Comparison of ENCODE assay signal across 8 cellular contexts in genomic region chr6:27753668-27754407, GRCh38.
A peak's percentile ranks its signal among the peaks of the same experiment; 100 is the strongest.
DNase-seq lines count a peak whose midpoint lies in the region; ATAC-seq and TF ChIP-seq lines count a peak whose summit lies in the region.

No MANE protein-coding gene starts in this region.

- H3K27ac ChIP-seq in CD8-positive, alpha-beta T cell (ENCODE audit: low read depth, low read length) = peak overlapping the region; percentile 25

- H3K27me3 ChIP-seq in CD8-positive, alpha-beta T cell (ENCODE audit: insufficient read depth, low read length) = no peaks in the 10 kb centered on the region
- H3K27me3 ChIP-seq in mononuclear cell (ENCODE audit: insufficient read depth, low read length) = no peaks in the 10 kb centered on the region

- H3K9me3 Mint-ChIP-seq in CD8-positive, alpha-beta T cell = no peaks in the 10 kb centered on the region
- H3K9me3 Mint-ChIP-seq in activated CD4-positive, alpha-beta memory T cell treated with anti-CD3 and anti-CD28 coated beads, Interleukin-2, amount 10 ng/mL, durations not matched to agents 7 days and 5 days = no peaks in the 10 kb centered on the region
- H3K9me3 Mint-ChIP-seq in effector memory CD8-positive, alpha-beta T cell = peaks cover 0 to 2% of the 10 kb centered on the region in 2 donors

- intact Hi-C loops in CD8-positive, alpha-beta T cell (cut with DNase I, micrococcal nuclease) = loop anchor here (1.0 to 10.0 kb wide), 23 partner anchors 16 to 1729 kb away; partner anchors contain the start of genes HMGN4 (in 1 of the 2), POM121L2 (in 1 of the 2), ZNF165 (in 1 of the 2) and ZNF184 (in 1 of the 2)

- CTCF ChIA-PET in CD8-positive, alpha-beta T cell (lab: Charles Lee) = interaction anchor here (0.5 to 3.4 kb wide), 12 partner anchors 14 to 441 kb away, joined by 3 to 27 read pairs (median 4); partner anchors contain the start of gene POM121L2
- CTCF ChIA-PET in activated CD4-positive, alpha-beta memory T cell treated with anti-CD3 and anti-CD28 coated beads, Interleukin-2, amount 10 ng/mL, durations not matched to agents 7 days and 5 days (lab: Charles Lee) = interaction anchor here (0.8 to 4.3 kb wide), 10 partner anchors 9 to 598 kb away, joined by 3 to 51 read pairs (median 6); no protein-coding TSS in a partner anchor

- ATAC-seq in CD8-positive, alpha-beta T cell = no peak
- peak; percentile 39 for ATAC-seq in GM19372 (IDR thresholded peaks at IDR 0.05; ENCODE audit: low read depth, unreplicated experiment)
- peak; percentile 16 for ATAC-seq in effector memory CD8-positive, alpha-beta T cell (replicated peaks)

- H3K27me3 Mint-ChIP-seq in CD8-positive, alpha-beta T cell (ENCODE audit: low read depth) = no peaks in the 10 kb centered on the region
- peaks cover 5% of the 10 kb centered on the region for H3K27me3 Mint-ChIP-seq in activated CD4-positive, alpha-beta memory T cell treated with anti-CD3 and anti-CD28 coated beads, Interleukin-2, amount 10 ng/mL, durations not matched to agents 7 days and 5 days
- H3K27me3 Mint-ChIP-seq in effector memory CD8-positive, alpha-beta T cell = no peaks in the 10 kb centered on the region

- no peak for TF ChIP-seq CTCF in CD8-positive, alpha-beta T cell (IDR thresholded peaks at IDR 0.05)

- H3K4me3 Mint-ChIP-seq in CD8-positive, alpha-beta T cell = peak overlapping the region; percentile 86
- peak overlapping the region; percentile 73 for H3K4me3 Mint-ChIP-seq in activated CD4-positive, alpha-beta memory T cell treated with anti-CD3 and anti-CD28 coated beads, Interleukin-2, amount 10 ng/mL, durations not matched to agents 7 days and 5 days
- peak overlapping the region; percentile 93 to 99 for H3K4me3 Mint-ChIP-seq in effector memory CD8-positive, alpha-beta T cell

- peaks cover 10% of the 10 kb centered on the region for H3K36me3 Mint-ChIP-seq in CD8-positive, alpha-beta T cell
- H3K36me3 Mint-ChIP-seq in activated CD4-positive, alpha-beta memory T cell treated with anti-CD3 and anti-CD28 coated beads, Interleukin-2, amount 10 ng/mL, durations not matched to agents 7 days and 5 days (ENCODE audit: low read depth) = peaks cover 6% of the 10 kb centered on the region
- peaks cover 25% of the 10 kb centered on the region for H3K36me3 Mint-ChIP-seq in effector memory CD8-positive, alpha-beta T cell (ENCODE audit: insufficient read depth)

- H3K4me3 ChIP-seq in CD8-positive, alpha-beta T cell (ENCODE audit: low read depth, low read length) = peak overlapping the region; percentile 69
- peak overlapping the region; percentile 32 for H3K4me3 ChIP-seq in mononuclear cell (ENCODE audit: low read length)

- peaks cover 34% of the 10 kb centered on the region for H3K4me1 Mint-ChIP-seq in CD8-positive, alpha-beta T cell (ENCODE audit: low read depth)
- peaks cover 48% of the 10 kb centered on the region for H3K4me1 Mint-ChIP-seq in activated CD4-positive, alpha-beta memory T cell treated with anti-CD3 and anti-CD28 coated beads, Interleukin-2, amount 10 ng/mL, durations not matched to agents 7 days and 5 days
- peaks cover 18 to 21% of the 10 kb centered on the region in 2 donors for H3K4me1 Mint-ChIP-seq in effector memory CD8-positive, alpha-beta T cell (ENCODE audit: low read depth in 2 of 2)

- H3K36me3 ChIP-seq in CD8-positive, alpha-beta T cell (ENCODE audit: insufficient read depth, low read length) = no peaks in the 10 kb centered on the region

- peaks cover 12% of the 10 kb centered on the region for H3K4me1 ChIP-seq in CD8-positive, alpha-beta T cell (ENCODE audit: insufficient read depth, low read length)
- H3K4me1 ChIP-seq in mononuclear cell (ENCODE audit: insufficient read depth, low read length) = peaks cover 36% of the 10 kb centered on the region

- H3K27ac Mint-ChIP-seq in CD8-positive, alpha-beta T cell = peak overlapping the region; percentile 86
- H3K27ac Mint-ChIP-seq in activated CD4-positive, alpha-beta memory T cell treated with anti-CD3 and anti-CD28 coated beads, Interleukin-2, amount 10 ng/mL, durations not matched to agents 7 days and 5 days = peak overlapping the region; percentile 100
- H3K27ac Mint-ChIP-seq in effector memory CD8-positive, alpha-beta T cell = peak overlapping the region; percentile 97 to 99

- DNase-seq in CD8-positive, alpha-beta T cell = peak; percentile 24 to 68 (median 63)
- DNase-seq in HK-2 (ENCODE audit: unreplicated experiment) (peak; percentile 79), NCI-H82 treated with DMSO at 0.1 percent for 48 hours (lab: John Stamatoyannopoulos, UW; ENCODE audit: unreplicated experiment) (peak; percentile 94)
- peak; percentile 80 for DNase-seq in activated CD4-positive, alpha-beta memory T cell treated with anti-CD3 and anti-CD28 coated beads, Interleukin-2, amount 10 ng/mL, durations not matched to agents 7 days and 5 days
- peak; percentile 26 to 38 (median 35) for DNase-seq in effector memory CD8-positive, alpha-beta T cell
- peak; percentile 84 for DNase-seq in stimulated activated CD8-positive, alpha-beta memory T cell treated with anti-CD3 and anti-CD28 coated beads, Interleukin-4, amount 100 ng/mL, for 48 hours

- POLR2A ChIA-PET in CD8-positive, alpha-beta T cell (lab: Charles Lee) = interaction anchor here (0.5 to 3.2 kb wide), 13 partner anchors 19 to 655 kb away, joined by 3 to 27 read pairs (median 4); partner anchors contain the start of gene ZNF184
- POLR2A ChIA-PET in activated CD4-positive, alpha-beta memory T cell treated with anti-CD3 and anti-CD28 coated beads, Interleukin-2, amount 10 ng/mL, durations not matched to agents 7 days and 5 days (lab: Charles Lee) = interaction anchor here (0.7 to 3.1 kb wide), 13 partner anchors 14 to 1469 kb away, joined by 3 to 40 read pairs (median 6); a partner anchor contains a TSS

- H3K9me3 ChIP-seq in CD8-positive, alpha-beta T cell (ENCODE audit: low read length) = no peaks in the 10 kb centered on the region
- no peaks in the 10 kb centered on the region for H3K9me3 ChIP-seq in mononuclear cell (ENCODE audit: low read depth, low read length)

Comparison
In these comparisons a context has a peak if more than half of its experiments do, and no peak if none do; other contexts are left out.
1. DNase-seq: peak in every context shown above with its lines; median percentile 94 in NCI-H82 treated with DMSO at 0.1 percent for 48 hours; 84 in stimulated activated CD8-positive, alpha-beta memory T cell treated with anti-CD3 and anti-CD28 coated beads, Interleukin-4, amount 100 ng/mL, for 48 hours; 80 in activated CD4-positive, alpha-beta memory T cell treated with anti-CD3 and anti-CD28 coated beads, Interleukin-2, amount 10 ng/mL, durations not matched to agents 7 days and 5 days; 79 in HK-2; 63 in CD8-positive, alpha-beta T cell; 35 in effector memory CD8-positive, alpha-beta T cell.